15 cellular contexts compared by ENCODE assay signal in genomic region chr2:160229591-160229990, GRCh38. TPM values are rescaled to one million over a fixed set of nuclear protein-coding genes. Genes with fewer than 3 reads are reported as not detected.
DNase-seq lines count a peak whose midpoint lies in the region; ATAC-seq, FAIRE-seq and TF ChIP-seq lines count a peak whose summit lies in the region.
"Had no signal": no experiment of that assay in that cellular context is flagged by ENCODE, and none has a peak within 500 bp of the region (broad histone marks: within the 10 kb centered on the region; RNA-seq: fewer than 3 reads in every experiment).

No MANE protein-coding gene starts in this region.

- H2BK5ac ChIP-seq in IMR-90 (ENCODE audit: low read depth, low read length, poor library complexity, severe bottlenecking): peak overlapping the region; percentile 78

- H4K5ac ChIP-seq in IMR-90 (ENCODE audit: low read depth, low read length): peak overlapping the region; percentile 67; the same call in 1 of the 2 replicates

- H3K14ac ChIP-seq in IMR-90 (replicated peaks; ENCODE audit: low read depth, low read length): 0 out of 2 replicates have a peak overlapping the region, but pooled peaks have one; percentile 5

- H3K36me3 ChIP-seq in IMR-90 (ENCODE audit: control insufficient read depth, insufficient read depth, low read length): no peaks in the 10 kb centered on the region
- H3K36me3 ChIP-seq in brain microvascular endothelial cell (replicated peaks): no peaks in the 10 kb centered on the region
- H3K36me3 ChIP-seq in kidney (ENCODE audit: control insufficient read depth in 1 of 2, insufficient read depth in 2 of 2, low read length in 2 of 2): no peaks in the 10 kb centered on the region
- H3K36me3 ChIP-seq in smooth muscle cell (ENCODE audit: low read depth): no peaks in the 10 kb centered on the region
- H3K36me3 ChIP-seq: sigmoid colon, suprapubic skin had no signal

- H3F3A ChIP-seq in smooth muscle cell (ENCODE audit: low read depth): peaks cover 33% of the 10 kb centered on the region

- no peak for TF ChIP-seq CTCF in IMR-90 (conservative IDR thresholded peaks at IDR 0.05; ENCODE audit: low read depth, low read length)
- TF ChIP-seq CTCF in brain microvascular endothelial cell (IDR thresholded peaks at IDR 0.05; ENCODE audit: low read depth, low read length, missing control alignments): no peak
- no peak for TF ChIP-seq CTCF in kidney (IDR thresholded peaks at IDR 0.05; ENCODE audit: borderline replicate concordance, extremely low read depth, insufficient read depth)
- no peak for TF ChIP-seq CTCF in smooth muscle cell (IDR thresholded peaks at IDR 0.05; ENCODE audit: borderline replicate concordance, insufficient read depth, poor library complexity, severe bottlenecking)

- 0 out of 4 replicates have a peak overlapping the region, but pooled peaks of 1 of the 2 experiments have one; percentile 11 for H4K8ac ChIP-seq in IMR-90 (ENCODE audit: low read depth in 2 of 2, low read length in 2 of 2)

- CTCF ChIA-PET in IMR-90 (lab: Yijun Ruan, JAX): no interaction called here

- no peak overlapping the region for H2AK9ac ChIP-seq in IMR-90 (replicated peaks; ENCODE audit: low read depth, low read length, poor library complexity)

- no CpG with 5 or more reads among the region's 1 CpG for WGBS in IMR-90 (ENCODE audit: extremely low coverage in 2 of 2, insufficient read length in 1 of 2), 2 experiments
- 44% methylated on average over 1 of the region's 1 CpG for WGBS in smooth muscle cell (ENCODE audit: low lambda C conversion rate)

- no peaks in the 10 kb centered on the region for H3K79me2 ChIP-seq in smooth muscle cell (ENCODE audit: low read depth)

- no peak for FAIRE-seq in kidney (lab: Jason Lieb, UNC)
- FAIRE-seq: H1 had no signal

- POLR2A ChIA-PET in IMR-90 (lab: Charles Lee; ENCODE audit: unreplicated experiment): interaction anchor here (0.7 kb wide), 1 partner anchor 875 kb away, joined by 4 read pairs; no protein-coding TSS in a partner anchor

- H3K9me3 ChIP-seq in IMR-90 (ENCODE audit: control insufficient read depth, insufficient read depth, low read length) (no peaks in the 10 kb centered on the region), kidney (ENCODE audit: control insufficient read depth in 1 of 2, low read length in 2 of 2) (no peaks in the 10 kb centered on the region), smooth muscle cell (replicated peaks; ENCODE audit: low read depth) (no peaks in the 10 kb centered on the region)
- H3K9me3 ChIP-seq: body of pancreas, sigmoid colon, suprapubic skin had no signal

- H3K4me1 ChIP-seq in IMR-90 (ENCODE audit: control insufficient read depth, insufficient read depth, low read length): peaks cover 17% of the 10 kb centered on the region
- peaks cover 20 to 36% of the 10 kb centered on the region in 2 donors for H3K4me1 ChIP-seq in kidney (ENCODE audit: control insufficient read depth in 1 of 2, insufficient read depth in 1 of 2, low read depth in 1 of 2, low read length in 2 of 2)
- peaks cover 26% of the 10 kb centered on the region for H3K4me1 ChIP-seq in smooth muscle cell (ENCODE audit: low read depth)

- H3K4me3 ChIP-seq in IMR-90 (ENCODE audit: insufficient read depth, low read depth, low read length) (no peak overlapping the region), brain microvascular endothelial cell (ENCODE audit: low read depth, low read length) (no peak overlapping the region), kidney (ENCODE audit: low read length in 2 of 2) (no peak overlapping the region), smooth muscle cell (no peak overlapping the region)
- H3K4me3 ChIP-seq: body of pancreas, sigmoid colon, suprapubic skin had no signal

- peak overlapping the region; percentile 41 for H2AK5ac ChIP-seq in IMR-90 (ENCODE audit: low read depth, low read length)

- peak overlapping the region; percentile 25; the same call in 2 of the 3 replicates for H2BK15ac ChIP-seq in IMR-90 (ENCODE audit: low read depth, low read length)

- H3K27me3 ChIP-seq in IMR-90 (ENCODE audit: control insufficient read depth, insufficient read depth, low read length) (no peaks in the 10 kb centered on the region), brain microvascular endothelial cell (replicated peaks) (no peaks in the 10 kb centered on the region), smooth muscle cell (ENCODE audit: low read depth) (no peaks in the 10 kb centered on the region)
- H3K27me3 ChIP-seq: body of pancreas, sigmoid colon, suprapubic skin had no signal

- ATAC-seq in IMR-90 (ENCODE audit: low read depth) (peak; percentile 45), GM21423 (IDR thresholded peaks at IDR 0.05; ENCODE audit: unreplicated experiment) (no peak)
- ATAC-seq: activated T-cell treated with anti-CD3 and anti-CD28 coated beads, Interleukin-2, amount 50 U/mL, for 72 hours; body of pancreas; WTC11 had no signal

- peak overlapping the region; percentile 59 for H3K4ac ChIP-seq in IMR-90 (ENCODE audit: low read depth, low read length)

- 0 out of 2 replicates have a peak overlapping the region, but pooled peaks have one; percentile 14 for H3K23ac ChIP-seq in IMR-90 (ENCODE audit: low read depth, low read length)

- DNase-seq in IMR-90: peak; percentile 62
- DNase-seq in brain microvascular endothelial cell: peak; percentile 69
- DNase-seq in kidney: no peak
- no peak for DNase-seq in smooth muscle cell (lab: John Stamatoyannopoulos, UW; ENCODE audit: unreplicated experiment)
- no peak for DNase-seq in activated CD8-positive, alpha-beta memory T cell treated with anti-CD3 and anti-CD28 coated beads, Interleukin-2, amount 50 U/mL, for 4 hours
- DNase-seq in Kasumi-1 (lab: John Stamatoyannopoulos, UW): no peak
- DNase-seq: activated T-cell treated with anti-CD3 and anti-CD28 coated beads, Interleukin-2, amount 50 U/mL, for 72 hours; body of pancreas; CD8-positive, alpha-beta memory T cell; NCI-H774; sigmoid colon had no signal

- no peak overlapping the region for H3K27ac ChIP-seq in IMR-90 (ENCODE audit: insufficient read depth, low read length)
- peak overlapping the region; percentile 99 for H3K27ac ChIP-seq in brain microvascular endothelial cell
- H3K27ac ChIP-seq in kidney (ENCODE audit: low read depth in 2 of 2, low read length in 2 of 2): peak overlapping the region; percentile 53 to 66
- peak overlapping the region; percentile 97 for H3K27ac ChIP-seq in smooth muscle cell (ENCODE audit: low read depth)
- H3K27ac ChIP-seq: sigmoid colon, suprapubic skin had no signal

- H2BK120ac ChIP-seq in IMR-90 (ENCODE audit: low read depth, low read length): peak overlapping the region; percentile 77; the same call in 1 of the 2 replicates

- peak overlapping the region; percentile 23; the same call in 1 of the 2 replicates for H2BK20ac ChIP-seq in IMR-90 (ENCODE audit: low read depth, low read length)

- no peak for TF ChIP-seq RAD21 in IMR-90 (IDR thresholded peaks at IDR 0.05; ENCODE audit: low read length)

- TF ChIP-seq POLR2A in IMR-90 (IDR thresholded peaks at IDR 0.05; ENCODE audit: low read depth, low read length): no peak

- no peak overlapping the region for H3K56ac ChIP-seq in IMR-90 (ENCODE audit: extremely low read depth, insufficient read depth, low read length)

- H3K79me1 ChIP-seq in IMR-90 (ENCODE audit: low read depth in 1 of 2, low read length in 2 of 2): peaks cover 0 to 6% of the 10 kb centered on the region in 2 experiments; a peak in 1 of 4 replicates

- no peaks in the 10 kb centered on the region for H4K20me1 ChIP-seq in IMR-90 (ENCODE audit: insufficient read depth, low read length)
- no peaks in the 10 kb centered on the region for H4K20me1 ChIP-seq in smooth muscle cell (ENCODE audit: low read depth)

- H3K9ac ChIP-seq in IMR-90 (ENCODE audit: low read depth, low read length) (no peak overlapping the region), kidney (ENCODE audit: low read length in 2 of 2) (no peak overlapping the region), smooth muscle cell (ENCODE audit: low read depth) (peak overlapping the region; percentile 85)

- H3K9me1 ChIP-seq in IMR-90 (ENCODE audit: insufficient read depth, low read length): peaks cover 19% of the 10 kb centered on the region

- H3K4me2 ChIP-seq in IMR-90 (ENCODE audit: low read depth, low read length) (no peak overlapping the region; the same call in 1 of the 2 replicates), smooth muscle cell (peak overlapping the region; percentile 71)

- no peak overlapping the region for H2AFZ ChIP-seq in IMR-90 (replicated peaks; ENCODE audit: low read length, poor library complexity)
- no peak overlapping the region for H2AFZ ChIP-seq in smooth muscle cell (ENCODE audit: low read depth)

- H4K91ac ChIP-seq in IMR-90 (ENCODE audit: insufficient read depth, low read depth, low read length): 0 out of 2 replicates have a peak overlapping the region, but pooled peaks have one; percentile 7

- dilution Hi-C loops in IMR-90 (cut with HindIII; ENCODE audit: low sequenced_read_pairs, unreplicated experiment): no loop called here

- no TSS peak for BruUV-seq in IMR-90 (replicated peaks; lab: Mats Ljungman, UMichigan)

- H3K18ac ChIP-seq in IMR-90 (ENCODE audit: low read depth, low read length): peak overlapping the region; percentile 83; the same call in 1 of the 2 replicates

- in situ Hi-C loops in IMR-90 (cut with MboI; ENCODE audit: low sequenced_read_pairs): no loop called here
- in situ Hi-C loops in brain microvascular endothelial cell (cut with HindIII; ENCODE audit: low pct_ligation_motif_present, low sequenced_read_pairs): no loop called here

- intact Hi-C loops in IMR-90 (cut with micrococcal nuclease): no loop called here
- intact Hi-C loops in kidney (cut with DNase I): no loop called here

TF ChIP-seq in IMR-90, 13 proteins besides CTCF, POLR2A, EP300 and RAD21 (continues in another document):
- TF ChIP-seq USF2 (IDR thresholded peaks at IDR 0.05; ENCODE audit: low read depth, low read length) (no peak), CHD1 (IDR thresholded peaks at IDR 0.05; ENCODE audit: low read depth, low read length) (no peak), CEBPB (IDR thresholded peaks at IDR 0.05; ENCODE audit: low read depth, low read length) (0 out of 2 replicates have a peak, but pooled peaks have one; percentile 34), RCOR1 (IDR thresholded peaks at IDR 0.05; ENCODE audit: insufficient replicate concordance, low read length) (no peak)

RNA-seq across cellular contexts. Expression of gene ITGB6, which starts 29.5 kb away (rescaled TPM):
- total RNA-seq in IMR-90 (2012; rRNA removed) (under 0.01 TPM in 1 of 2 replicates, not detected in the other), kidney (302 TPM), smooth muscle cell (175 and 181 TPM in 2 replicates)
- polyA plus RNA-seq in IMR-90 (2012; rRNA removed) (not detected in 2 replicates), kidney (ENCODE audit: insufficient read depth, low read depth, low replicate concordance) (13.4 TPM), smooth muscle cell (15.2 and 85.3 TPM in 2 replicates)
- not detected in 2 replicates for polyA plus RNA-seq in IMR-90 (2012; cell fraction: cytosol; rRNA removed)
- polyA plus RNA-seq in IMR-90 (2012; cell fraction: nucleus; rRNA removed; ENCODE audit: low replicate concordance): 0.02 TPM in 1 of 2 replicates, not detected in the other
- total RNA-seq: activated T-cell treated with anti-CD3 and anti-CD28 coated beads, Interleukin-2, amount 50 U/mL, for 72 hours; CD8-positive, alpha-beta memory T cell; H1; sigmoid colon; WTC11 had no signal
- polyA plus RNA-seq: CD8-positive, alpha-beta memory T cell; H1 had no signal

Comparison
In these comparisons a context has a peak if more than half of its experiments do, and no peak if none do; other contexts are left out.
1. DNase-seq: peak in IMR-90 (single experiment) and brain microvascular endothelial cell (single experiment); none in kidney (single experiment), smooth muscle cell (single experiment), activated CD8-positive, alpha-beta memory T cell treated with anti-CD3 and anti-CD28 coated beads, Interleukin-2, amount 50 U/mL, for 4 hours (single experiment) and Kasumi-1 (0 of 2).
2. RNA of gene ITGB6, which starts 29.5 kb away (total RNA-seq): 302 TPM in kidney (single experiment) and 175 to 181 TPM in smooth muscle cell; under 0.01 TPM in IMR-90; every median in the first group is over 100 times any median in the second.